ENCODE assay signal across 17 cellular contexts in genomic region chr3:4908066-4908768, GRCh38.
A peak's percentile ranks its signal among the peaks of the same experiment; 100 is the strongest.
DNase-seq lines count a peak whose midpoint lies in the region; ATAC-seq and TF ChIP-seq lines count a peak whose summit lies in the region.
"Had no signal": no experiment of that assay in that cellular context is flagged by ENCODE, and none has a peak within 500 bp of the region (broad histone marks: within the 10 kb centered on the region; RNA-seq: fewer than 3 reads in every experiment).

No MANE protein-coding gene starts in this region.

- peak overlapping the region; percentile 51 for H3K27ac ChIP-seq in CD4-positive, alpha-beta memory T cell (ENCODE audit: low read depth, low read length)
- H3K27ac ChIP-seq: heart left ventricle, SJSA1, tibial artery had no signal

- no peaks in the 10 kb centered on the region for H3K27me3 ChIP-seq in CD4-positive, alpha-beta memory T cell (ENCODE audit: insufficient read depth, low read length)
- H3K27me3 ChIP-seq: heart left ventricle, SJSA1, tibial artery had no signal

- TF ChIP-seq CTCF in GM13977 (IDR thresholded peaks at IDR 0.05; ENCODE audit: extremely low read depth, insufficient read depth, missing control alignments): no peak

- H3K9me3 Mint-ChIP-seq in CD4-positive, alpha-beta memory T cell: no peaks in the 10 kb centered on the region
- H3K9me3 Mint-ChIP-seq in activated CD4-positive, alpha-beta memory T cell treated with anti-CD3 and anti-CD28 coated beads for 36 hours: no peaks in the 10 kb centered on the region

- H3K27me3 Mint-ChIP-seq in CD4-positive, alpha-beta memory T cell: no peaks in the 10 kb centered on the region
- H3K27me3 Mint-ChIP-seq in activated CD4-positive, alpha-beta memory T cell treated with anti-CD3 and anti-CD28 coated beads for 36 hours: no peaks in the 10 kb centered on the region
- H3K27me3 Mint-ChIP-seq: B cell; dendritic cell treated with granulocyte-macrophage colony-stimulating factor and Interleukin-4, amounts not matched to agents 40 ng/mL and 50 ng/mL, for 4 days had no signal

- H3K4me3 ChIP-seq in CD4-positive, alpha-beta memory T cell (ENCODE audit: low read length in 2 of 2): peak overlapping the region in 1 of 2 donors; percentile 11
- H3K4me3 ChIP-seq: heart left ventricle, SJSA1, tibial artery had no signal

- H3K4me1 ChIP-seq in CD4-positive, alpha-beta memory T cell (ENCODE audit: insufficient read depth, low read length): peaks cover 57% of the 10 kb centered on the region
- H3K4me1 ChIP-seq: SJSA1, tibial artery had no signal

- intact Hi-C loops in CD4-positive, alpha-beta memory T cell (cut with micrococcal nuclease): loop anchor here (1.0 to 2.0 kb wide), 2 partner anchors 72 to 77 kb away; no protein-coding TSS in a partner anchor
- intact Hi-C loops in activated CD4-positive, alpha-beta memory T cell treated with anti-CD3 and anti-CD28 coated beads for 36 hours (cut with micrococcal nuclease): loop anchor here (1.0 to 10.0 kb wide), 9 partner anchors 58 to 486 kb away; partner anchors contain the start of gene ARL8B

- no peaks in the 10 kb centered on the region for H3K9me3 ChIP-seq in CD4-positive, alpha-beta memory T cell (ENCODE audit: control insufficient read depth in 1 of 2, low read length in 2 of 2)
- H3K9me3 ChIP-seq: heart left ventricle, SJSA1, tibial artery had no signal

- H3K4me1 Mint-ChIP-seq in CD4-positive, alpha-beta memory T cell: peaks cover 39 to 63% (median 54%) of the 10 kb centered on the region in 4 donors
- H3K4me1 Mint-ChIP-seq in activated CD4-positive, alpha-beta memory T cell treated with anti-CD3 and anti-CD28 coated beads for 36 hours (ENCODE audit: low read depth): peaks cover 58% of the 10 kb centered on the region
- H3K4me1 Mint-ChIP-seq: B cell had no signal

- H3K36me3 ChIP-seq in CD4-positive, alpha-beta memory T cell (ENCODE audit: insufficient read depth, low read length): no peaks in the 10 kb centered on the region
- H3K36me3 ChIP-seq: heart left ventricle, SJSA1, tibial artery had no signal

- H3K27ac Mint-ChIP-seq in CD4-positive, alpha-beta memory T cell: peak overlapping the region; percentile 31 to 94 (median 76)
- H3K27ac Mint-ChIP-seq in activated CD4-positive, alpha-beta memory T cell treated with anti-CD3 and anti-CD28 coated beads for 36 hours: peak overlapping the region; percentile 60
- H3K27ac Mint-ChIP-seq: B cell; dendritic cell treated with granulocyte-macrophage colony-stimulating factor and Interleukin-4, amounts not matched to agents 40 ng/mL and 50 ng/mL, for 4 days had no signal

- no peaks in the 10 kb centered on the region for H3K36me3 Mint-ChIP-seq in CD4-positive, alpha-beta memory T cell
- H3K36me3 Mint-ChIP-seq in activated CD4-positive, alpha-beta memory T cell treated with anti-CD3 and anti-CD28 coated beads for 36 hours: no peaks in the 10 kb centered on the region

- peak in 1 of 5 donors; percentile 15 for DNase-seq in CD4-positive, alpha-beta memory T cell
- peak; percentile 38 for DNase-seq in GM13977 (ENCODE audit: low spot score)
- no peak for DNase-seq in activated CD4-positive, alpha-beta memory T cell treated with anti-CD3 and anti-CD28 coated beads for 36 hours
- peak; percentile 29 for DNase-seq in left kidney (ENCODE audit: low read depth, low spot score)
- no peak for DNase-seq in left lobe of liver (ENCODE audit: low spot score)
- no peak for DNase-seq in AG08395 (ENCODE audit: low spot score)
- no peak for DNase-seq in HK-2 (ENCODE audit: unreplicated experiment)
- DNase-seq: activated CD8-positive, alpha-beta memory T cell treated with anti-CD3 and anti-CD28 coated beads, Interleukin-2, amount 50 U/mL, for 48 hours; heart left ventricle; NCI-H1092; stimulated activated CD4-positive, alpha-beta T cell treated with anti-CD3 and anti-CD28 coated beads, Interleukin-2, amount 100 ng/mL, for 24 hours; tibial artery had no signal

- H3K4me3 Mint-ChIP-seq in CD4-positive, alpha-beta memory T cell: peak overlapping the region in 7 of 8 donors; percentile 5 to 60 (median 36)
- H3K4me3 Mint-ChIP-seq in activated CD4-positive, alpha-beta memory T cell treated with anti-CD3 and anti-CD28 coated beads for 36 hours: peak overlapping the region; percentile 31
- H3K4me3 Mint-ChIP-seq: B cell; dendritic cell treated with granulocyte-macrophage colony-stimulating factor and Interleukin-4, amounts not matched to agents 40 ng/mL and 50 ng/mL, for 4 days had no signal

- in situ Hi-C loops in GM13977 (cut with MboI; ENCODE audit: low pct_unique_long_range_greater_than_20kb, low sequenced_read_pairs, unreplicated experiment): no loop called here

- POLR2A ChIA-PET in CD4-positive, alpha-beta memory T cell (lab: Charles Lee; ENCODE audit: partially characterized antibody): interaction anchor here (6.0 kb wide), 1 partner anchor 70 kb away, joined by 61 read pairs; the partner anchor contains the start of gene BHLHE40
- POLR2A ChIA-PET in activated CD4-positive, alpha-beta memory T cell treated with anti-CD3 and anti-CD28 coated beads for 36 hours (lab: Charles Lee): interaction anchor here (1.0 to 4.6 kb wide), 7 partner anchors 58 to 114 kb away, joined by 3 to 47 read pairs (median 7); partner anchors contain the start of gene BHLHE40

- CTCF ChIA-PET in CD4-positive, alpha-beta memory T cell (lab: Charles Lee; ENCODE audit: partially characterized antibody): interaction anchor here (1.0 to 2.3 kb wide), 3 partner anchors 8 to 78 kb away, joined by 3 to 6 read pairs (median 4); no protein-coding TSS in a partner anchor
- CTCF ChIA-PET in activated CD4-positive, alpha-beta memory T cell treated with anti-CD3 and anti-CD28 coated beads for 36 hours (lab: Charles Lee): interaction anchor here (0.6 to 2.4 kb wide), 8 partner anchors 10 to 188 kb away, joined by 3 to 10 read pairs (median 4); partner anchors contain the start of gene BHLHE40

- no peak for ATAC-seq in left lobe of liver
- ATAC-seq in HG02973 (IDR thresholded peaks at IDR 0.05; ENCODE audit: unreplicated experiment): no peak
- ATAC-seq: esophagus mucosa, heart left ventricle had no signal

Comparison
In these comparisons a context has a peak if more than half of its experiments do, and no peak if none do; other contexts are left out.
1. DNase-seq: peak in GM13977 (single experiment) and left kidney (single experiment); none in activated CD4-positive, alpha-beta memory T cell treated with anti-CD3 and anti-CD28 coated beads for 36 hours (single experiment), left lobe of liver (single experiment), AG08395 (single experiment) and HK-2 (single experiment).